ENCODE assay signal across 20 cellular contexts in the genomic region with DNA sequence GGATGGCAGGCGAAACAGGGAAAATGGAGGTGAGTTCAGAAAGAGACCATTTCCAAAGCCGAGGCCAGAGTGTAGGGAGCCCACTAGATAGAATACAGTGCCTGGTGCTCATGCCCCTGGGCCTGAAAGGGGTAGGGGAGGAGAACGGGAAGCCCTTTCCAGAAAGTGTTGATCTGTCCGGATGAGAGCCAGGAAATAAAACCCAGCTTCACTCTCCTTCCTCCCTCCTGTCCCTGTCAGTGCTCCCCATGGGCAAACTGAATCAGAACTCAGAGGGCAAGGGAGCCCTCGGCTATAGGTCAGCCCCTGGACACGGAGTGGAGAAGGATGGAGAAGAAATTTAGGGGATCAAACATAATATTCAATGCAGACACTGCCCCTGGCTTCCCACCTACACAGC.
"Had no signal": no experiment of that assay in that cellular context is flagged by ENCODE, and none has a peak within 500 bp of the region (broad histone marks: within the 10 kb centered on the region; RNA-seq: fewer than 3 reads in every experiment).

No MANE protein-coding gene starts in this region.

- H3K4me3 ChIP-seq: thoracic aorta, uterus had no signal

- H3K4me3 Mint-ChIP-seq: activated B cell treated with CpG ODN at 0.5 μM for 24 hours; activated CD8-positive, alpha-beta memory T cell treated with anti-CD3 and anti-CD28 coated beads, Interleukin-2, amount 10 ng/mL, durations not matched to agents 7 days and 5 days; activated CD8-positive, alpha-beta T cell treated with anti-CD3 and anti-CD28 coated beads for 36 hours; activated T-cell treated with anti-CD3 and anti-CD28 coated beads, Interleukin-2, amount 50 U/mL, for 72 hours; central memory CD8-positive, alpha-beta T cell; dendritic cell treated with granulocyte-macrophage colony-stimulating factor and Interleukin-4, amounts not matched to agents 40 ng/mL and 50 ng/mL, for 4 days; neural crest cell had no signal

- H3K36me3 ChIP-seq: thoracic aorta, uterus had no signal

- H3K27ac Mint-ChIP-seq: activated B cell treated with CpG ODN at 0.5 μM for 24 hours; activated CD8-positive, alpha-beta memory T cell treated with anti-CD3 and anti-CD28 coated beads, Interleukin-2, amount 10 ng/mL, durations not matched to agents 7 days and 5 days; activated CD8-positive, alpha-beta T cell treated with anti-CD3 and anti-CD28 coated beads for 36 hours; activated naive CD4-positive, alpha-beta T cell treated with anti-CD3 and anti-CD28 coated beads, Interleukin-2, amount 50 U/mL, for 72 hours; activated T-cell treated with anti-CD3 and anti-CD28 coated beads, Interleukin-2, amount 50 U/mL, for 72 hours; dendritic cell treated with granulocyte-macrophage colony-stimulating factor and Interleukin-4, amounts not matched to agents 40 ng/mL and 50 ng/mL, for 4 days had no signal

- H3K27ac ChIP-seq: thoracic aorta, uterus had no signal

- H3K4me1 ChIP-seq: uterus had no signal

- DNase-seq: activated B cell treated with CpG ODN at 0.5 μM for 24 hours; activated CD4-positive, alpha-beta T cell treated with anti-CD3 and anti-CD28 coated beads, Interleukin-2, amount 50 U/mL, for 1 hour; activated CD8-positive, alpha-beta memory T cell treated with anti-CD3 and anti-CD28 coated beads, Interleukin-2, amount 10 ng/mL, durations not matched to agents 7 days and 5 days; activated CD8-positive, alpha-beta T cell treated with anti-CD3 and anti-CD28 coated beads for 36 hours; activated naive CD4-positive, alpha-beta T cell; activated T-cell treated with anti-CD3 and anti-CD28 coated beads for 4 hours; activated T-cell treated with anti-CD3 and anti-CD28 coated beads, Interleukin-2, amount 50 U/mL, for 72 hours; left ventricle myocardium superior; right cardiac atrium; stimulated activated CD4-positive, alpha-beta T cell treated with anti-CD3 and anti-CD28 coated beads, Interleukin-12 subunit alpha, Interleukin-12 subunit beta, amount 100 ng/mL, for 4 hours; stimulated activated CD4-positive, alpha-beta T cell treated with anti-CD3 and anti-CD28 coated beads, Interleukin-4, amount 100 ng/mL, for 1 hour; stimulated activated naive CD8-positive, alpha-beta T cell treated with anti-CD3 and anti-CD28 coated beads, Interleukin-15, Interleukin-2, amounts not matched to agents 100 U/mL and 50 U/mL, for 24 hours; T-helper 2 cell; trophoblast cell; uterus had no signal

- H3K9me3 ChIP-seq: uterus had no signal

- ATAC-seq: activated CD8-positive, alpha-beta memory T cell treated with anti-CD3 and anti-CD28 coated beads, Interleukin-2, amount 10 ng/mL, durations not matched to agents 7 days and 5 days; activated CD8-positive, alpha-beta T cell treated with anti-CD3 and anti-CD28 coated beads for 36 hours; activated naive CD4-positive, alpha-beta T cell treated with anti-CD3 and anti-CD28 coated beads, Interleukin-2, amount 50 U/mL, for 72 hours; activated T-cell treated with anti-CD3 and anti-CD28 coated beads, Interleukin-2, amount 50 U/mL, for 72 hours; left ventricle myocardium superior; right cardiac atrium; stimulated activated naive CD8-positive, alpha-beta T cell treated with anti-CD3 and anti-CD28 coated beads, Interleukin-15, Interleukin-2, amounts not matched to agents 100 U/mL and 50 U/mL, for 24 hours had no signal

- H3K4me1 Mint-ChIP-seq: activated B cell treated with CpG ODN at 0.5 μM for 24 hours; activated CD8-positive, alpha-beta memory T cell treated with anti-CD3 and anti-CD28 coated beads, Interleukin-2, amount 10 ng/mL, durations not matched to agents 7 days and 5 days; central memory CD8-positive, alpha-beta T cell; neural crest cell had no signal

- H3K27me3 ChIP-seq: uterus had no signal
